Comparison of ENCODE assay signal across 8 cellular contexts in genomic region chr10:62373639-62373994, GRCh38. TPM values are rescaled to one million over a fixed set of nuclear protein-coding genes. Genes with fewer than 3 reads are reported as not detected.
DNase-seq lines count a peak whose midpoint lies in the region; ATAC-seq, FAIRE-seq and TF ChIP-seq lines count a peak whose summit lies in the region.

No MANE protein-coding gene starts in this region.

- H3K27ac Mint-ChIP-seq in CD4-positive, alpha-beta T cell = peak overlapping the region; percentile 42

- H3K36me3 ChIP-seq in SK-N-MC (ENCODE audit: insufficient read depth, low read length) (no peaks in the 10 kb centered on the region), esophagus squamous epithelium (no peaks in the 10 kb centered on the region), osteoblast (ENCODE audit: insufficient read depth, low read length) (no peaks in the 10 kb centered on the region)

- no peak for ATAC-seq in CD4-positive, alpha-beta T cell (ENCODE audit: poor library complexity)
- no peak for ATAC-seq in GM18502 (IDR thresholded peaks at IDR 0.05; ENCODE audit: poor library complexity, unreplicated experiment)

- peak overlapping the region; percentile 61 for H3K4me3 ChIP-seq in SK-N-MC
- peak overlapping the region; percentile 24 to 65 (median 46) for H3K4me3 ChIP-seq in esophagus squamous epithelium
- peak overlapping the region; percentile 77 for H3K4me3 ChIP-seq in osteoblast (ENCODE audit: insufficient read depth, low read length)

- no peak for TF ChIP-seq CTCF in CD4-positive, alpha-beta T cell (IDR thresholded peaks at IDR 0.05)
- TF ChIP-seq CTCF in esophagus squamous epithelium (IDR thresholded peaks at IDR 0.05) = no peak
- no peak for TF ChIP-seq CTCF in osteoblast (IDR thresholded peaks at IDR 0.05; ENCODE audit: extremely low read depth, low read depth, low read length)

- H3K27ac ChIP-seq in CD4-positive, alpha-beta T cell (ENCODE audit: low read depth, low read length) = no peak overlapping the region
- no peak overlapping the region for H3K27ac ChIP-seq in SK-N-MC
- H3K27ac ChIP-seq in esophagus squamous epithelium = peak overlapping the region in 1 of 4 donors; percentile 12
- H3K27ac ChIP-seq in osteoblast (ENCODE audit: low read depth, low read length) = no peak overlapping the region

- H3K9me3 Mint-ChIP-seq in CD4-positive, alpha-beta T cell = no peaks in the 10 kb centered on the region

- peaks cover 0 to 15% (median 8%) of the 10 kb centered on the region in 3 donors for H3K4me1 ChIP-seq in esophagus squamous epithelium
- peaks cover 8% of the 10 kb centered on the region for H3K4me1 ChIP-seq in osteoblast (ENCODE audit: insufficient read depth, low read length)

- POLR2A ChIA-PET in CD4-positive, alpha-beta T cell (lab: Charles Lee) = no interaction called here

- no peaks in the 10 kb centered on the region for H3K9me3 ChIP-seq in CD4-positive, alpha-beta T cell (ENCODE audit: control insufficient read depth, low read length)
- H3K9me3 ChIP-seq in SK-N-MC (ENCODE audit: low read depth, low read length) (no peaks in the 10 kb centered on the region), esophagus squamous epithelium (no peaks in the 10 kb centered on the region), osteoblast (ENCODE audit: low read depth, low read length) (no peaks in the 10 kb centered on the region)

- H3K4me3 Mint-ChIP-seq in CD4-positive, alpha-beta T cell = peak overlapping the region; percentile 84

- FAIRE-seq in frontal cortex (lab: Jason Lieb, UNC) = no peak

- H3K27me3 ChIP-seq in CD4-positive, alpha-beta T cell (ENCODE audit: control insufficient read depth, insufficient read depth, low read length) = peaks cover 3% of the 10 kb centered on the region
- H3K27me3 ChIP-seq in esophagus squamous epithelium (peaks cover 0 to 31% (median 0%) of the 10 kb centered on the region in 4 donors), osteoblast (ENCODE audit: insufficient read depth, low read length) (peaks cover 4% of the 10 kb centered on the region)

- H3K36me3 Mint-ChIP-seq in CD4-positive, alpha-beta T cell (ENCODE audit: low read depth) = no peaks in the 10 kb centered on the region

- WGBS in esophagus squamous epithelium, 2 donors = 14 to 37% methylated on average over 5 to 8 of the region's 8 CpGs

- H2AFZ ChIP-seq in osteoblast (ENCODE audit: low read length) = peak overlapping the region; percentile 90

- H3K79me2 ChIP-seq in osteoblast (ENCODE audit: insufficient read depth, low read length) = no peaks in the 10 kb centered on the region

- intact Hi-C loops in CD4-positive, alpha-beta T cell (cut with DNase I, micrococcal nuclease) = loop anchor here in 1 of 2 experiments (10.0 kb wide), 1 partner anchor 479 kb away; no protein-coding TSS in a partner anchor
- intact Hi-C loops in esophagus squamous epithelium (cut with DNase I) = no loop called here

- no peak for DNase-seq in CD4-positive, alpha-beta T cell
- DNase-seq in SK-N-MC (ENCODE audit: low read depth, low spot score) (no peak), esophagus squamous epithelium (lab: John Stamatoyannopoulos, UW) (no peak), osteoblast (ENCODE audit: insufficient read length, low spot score, missing footprints) (no peak), amniotic stem cell (lab: John Stamatoyannopoulos, UW) (no peak), frontal cortex (ENCODE audit: low spot score in 2 of 2) (no peak), NCI-H2081 treated with DMSO at 0.1 percent for 48 hours (lab: John Stamatoyannopoulos, UW) (no peak)

- H4K20me1 ChIP-seq in osteoblast (ENCODE audit: insufficient read depth, low read length) = no peaks in the 10 kb centered on the region

- H3K4me1 Mint-ChIP-seq in CD4-positive, alpha-beta T cell (ENCODE audit: low read depth) = peaks cover 17% of the 10 kb centered on the region

- H3K9ac ChIP-seq in SK-N-MC (ENCODE audit: insufficient read length) = no peak overlapping the region

- no peak for TF ChIP-seq POLR2A in esophagus squamous epithelium (IDR thresholded peaks at IDR 0.05)

- H3K27me3 Mint-ChIP-seq in CD4-positive, alpha-beta T cell = peaks cover 40% of the 10 kb centered on the region

- CTCF ChIA-PET in CD4-positive, alpha-beta T cell (lab: Charles Lee) = no interaction called here

- H3K4me2 ChIP-seq in osteoblast (ENCODE audit: insufficient read depth, low read length) = peak overlapping the region; percentile 88

RNA-seq across cellular contexts. Expression of gene ZNF365, which starts 0.6 kb away (rescaled TPM):
- 1 to 10 TPM; 1.8 to 2.0 TPM for total RNA-seq in CD4-positive, alpha-beta T cell
- 1 to 10 TPM in 3 of 4 donors, under 1 TPM in 1; 0.56 to 4.7 (median 1.2) TPM for total RNA-seq in esophagus squamous epithelium
- total RNA-seq in osteoblast = 9.1 and 9.8 TPM in 2 replicates
- 22.0 TPM for total RNA-seq in frontal cortex
